In the genomic region with DNA sequence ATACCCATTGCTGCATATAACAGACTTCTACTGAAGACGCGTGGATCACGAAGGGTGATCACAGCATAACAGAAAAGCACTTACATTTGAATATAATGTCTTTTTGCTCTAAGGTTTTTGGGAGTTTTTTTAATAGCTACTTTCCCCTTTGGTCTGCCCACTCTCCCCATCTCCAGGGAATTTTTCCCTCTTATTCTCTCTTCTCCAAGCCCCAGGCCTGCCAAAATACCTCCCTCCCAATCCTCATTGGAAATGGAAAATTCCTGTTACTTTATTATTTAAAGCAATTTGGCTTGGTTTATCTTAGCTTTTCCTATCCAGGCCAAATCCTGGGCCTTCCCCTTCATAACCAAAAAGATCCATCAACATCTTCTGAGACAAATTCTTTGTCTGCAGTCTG, we compare ENCODE assay signal across 24 cellular contexts. TPM values are rescaled to one million over a fixed set of nuclear protein-coding genes. Genes with fewer than 3 reads are reported as not detected.
DNase-seq lines count a peak whose midpoint lies in the region; ATAC-seq and TF ChIP-seq lines count a peak whose summit lies in the region.
"Had no signal": no experiment of that assay in that cellular context is flagged by ENCODE, and none has a peak within 500 bp of the region (broad histone marks: within the 10 kb centered on the region; RNA-seq: fewer than 3 reads in every experiment).

No MANE protein-coding gene starts in this region.

- no peaks in the 10 kb centered on the region for H3K27me3 ChIP-seq in left ventricle myocardium inferior (ENCODE audit: low read depth)
- H3K27me3 ChIP-seq in skeletal muscle tissue (ENCODE audit: control insufficient read depth in 3 of 3, insufficient read depth in 3 of 3, low read length in 3 of 3) = no peaks in the 10 kb centered on the region
- H3K27me3 ChIP-seq: body of pancreas had no signal

- no peak overlapping the region for H3K4me3 ChIP-seq in left ventricle myocardium inferior
- H3K4me3 ChIP-seq in skeletal muscle tissue (ENCODE audit: low read length in 3 of 3) = no peak overlapping the region
- H3K4me3 ChIP-seq: body of pancreas, skin epidermis had no signal

- H3K4me1 ChIP-seq in left ventricle myocardium inferior = peaks cover 21% of the 10 kb centered on the region
- no peaks in the 10 kb centered on the region for H3K4me1 ChIP-seq in skeletal muscle tissue (ENCODE audit: control insufficient read depth in 3 of 3, insufficient read depth in 3 of 3, low read length in 3 of 3)

- H3K9me3 ChIP-seq in left ventricle myocardium inferior (replicated peaks) (peaks cover 8% of the 10 kb centered on the region), skeletal muscle tissue (ENCODE audit: control insufficient read depth in 3 of 3, low read length in 3 of 3) (no peaks in the 10 kb centered on the region)
- H3K9me3 ChIP-seq: body of pancreas had no signal

- DNase-seq in Right ventricle myocardium superior (no peak), cardiac septum (ENCODE audit: low spot score) (no peak), left ventricle myocardium inferior (no peak), SW 1271 (lab: John Stamatoyannopoulos, UW) (no peak), hepatic stellate cell (ENCODE audit: low spot score) (no peak)
- DNase-seq: activated CD4-positive, alpha-beta T cell treated with anti-CD3 and anti-CD28 coated beads, Interleukin-2, amount 10 ng/mL, durations not matched to agents 24 days and 14 days; activated gamma-delta T cell; activated T-cell treated with anti-CD3 and anti-CD28 coated beads, Interleukin-2, amount 50 U/mL, for 1 hour; body of pancreas; CD8-positive, alpha-beta T cell; DMS153; NCI-H1092 treated with DMSO at 0.1 percent for 48 hours; NCI-H187 treated with DMSO at 0.1 percent for 48 hours; NCI-H2171 treated with DMSO at 0.1 percent for 48 hours; NCI-H524; NK-92 treated with Interleukin-12 subunit alpha and Interleukin-12 subunit beta, amount 100 ng/mL, for 24 hours; SHP77 treated with DMSO at 0.1 percent for 48 hours; stimulated activated naive CD8-positive, alpha-beta T cell treated with anti-CD3 and anti-CD28 coated beads, Interleukin-15, amount 100 ng/mL, for 72 hours; T1000; WERI-Rb-1 had no signal

- TF ChIP-seq CTCF in left ventricle myocardium inferior (IDR thresholded peaks at IDR 0.05; ENCODE audit: borderline replicate concordance) = no peak

- H3K36me3 ChIP-seq in left ventricle myocardium inferior (no peaks in the 10 kb centered on the region), skeletal muscle tissue (ENCODE audit: control insufficient read depth in 3 of 3, insufficient read depth in 3 of 3, low read length in 3 of 3) (no peaks in the 10 kb centered on the region)
- H3K36me3 ChIP-seq: WERI-Rb-1 had no signal

- H3K27ac ChIP-seq in left ventricle myocardium inferior (replicated peaks) (peak overlapping the region; percentile 41), skeletal muscle tissue (ENCODE audit: low read depth, low read length) (peak overlapping the region; percentile 8)
- H3K27ac ChIP-seq: body of pancreas, WERI-Rb-1 had no signal

- ATAC-seq in Right ventricle myocardium superior (ENCODE audit: poor library complexity) = peak; percentile 22
- no peak for ATAC-seq in HG02973 (IDR thresholded peaks at IDR 0.05; ENCODE audit: unreplicated experiment)
- ATAC-seq in GM18517 (IDR thresholded peaks at IDR 0.05; ENCODE audit: unreplicated experiment) = no peak
- ATAC-seq: CD8-positive, alpha-beta T cell; stimulated activated naive CD8-positive, alpha-beta T cell treated with anti-CD3 and anti-CD28 coated beads, Interleukin-15, amount 100 ng/mL, for 72 hours had no signal

- intact Hi-C loops in Right ventricle myocardium superior (cut with DNase I) = no loop called here
- intact Hi-C loops in cardiac septum (cut with DNase I) = no loop called here
- intact Hi-C loops in left ventricle myocardium inferior (cut with micrococcal nuclease) = no loop called here

- H3K9ac ChIP-seq in skeletal muscle tissue (ENCODE audit: low read depth in 1 of 3, low read length in 3 of 3) = no peak overlapping the region

RNA-seq across cellular contexts. Expression of a gene that starts 22.3 kb away (rescaled TPM):
- total RNA-seq in Right ventricle myocardium superior = 46.9 TPM
- total RNA-seq in cardiac septum = 102 TPM
- 40.7 TPM for total RNA-seq in left ventricle myocardium inferior
- total RNA-seq in skeletal muscle tissue = 44.4 TPM
